Comparison of ENCODE assay signal across 8 cellular contexts in the genomic region with DNA sequence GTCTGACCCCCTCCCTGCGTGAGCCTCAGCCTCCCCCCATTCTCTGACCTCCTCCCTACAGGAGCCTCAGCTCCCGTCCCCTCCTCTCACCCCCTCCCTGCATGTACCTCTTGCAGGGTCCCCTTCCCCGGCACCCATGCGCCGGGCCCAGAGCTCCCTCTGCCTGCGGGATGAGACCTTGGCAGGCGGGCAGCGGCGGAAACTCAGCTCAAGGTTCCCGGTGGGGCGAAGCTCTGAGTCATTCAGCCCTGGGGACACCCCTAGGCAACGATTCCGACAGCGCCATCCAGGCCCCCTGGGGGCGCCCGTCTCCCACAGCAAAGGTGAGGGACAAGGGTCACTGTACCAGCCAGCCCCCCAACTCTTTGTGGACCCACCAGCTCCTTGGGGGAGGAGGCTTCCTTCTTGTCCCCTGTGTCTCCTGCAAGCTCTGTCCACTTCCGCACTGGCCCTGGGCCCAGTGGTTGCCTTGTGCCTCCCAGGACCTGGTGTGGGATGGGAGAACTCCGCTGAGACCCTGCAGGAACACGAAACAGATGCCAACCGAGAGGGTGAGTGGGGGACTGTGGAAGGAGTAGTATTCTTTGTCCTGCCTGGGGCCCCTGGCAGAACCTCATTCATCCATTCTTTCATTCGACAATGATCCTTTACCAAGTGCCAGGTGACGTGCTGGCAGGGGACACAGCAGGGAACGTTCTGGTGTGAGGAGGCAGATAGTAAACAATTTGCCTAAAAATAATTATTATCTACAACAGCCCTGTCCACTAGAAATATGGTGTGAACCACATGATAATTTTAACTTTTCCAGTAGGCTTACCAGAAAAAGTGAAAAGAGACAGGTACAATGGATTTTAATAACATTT. TPM values are rescaled to one million over a fixed set of nuclear protein-coding genes. Genes with fewer than 3 reads are reported as not detected.
A peak's percentile ranks its signal among the peaks of the same experiment; 100 is the strongest.
DNase-seq lines count a peak whose midpoint lies in the region; ATAC-seq, FAIRE-seq and TF ChIP-seq lines count a peak whose summit lies in the region.

No MANE protein-coding gene starts in this region.

- TF ChIP-seq CTCF in AG09319 (IDR thresholded peaks at IDR 0.05; ENCODE audit: low read depth, low read length): peak; percentile 84

- ATAC-seq in HG03025 (IDR thresholded peaks at IDR 0.05; ENCODE audit: low FRiP score, unreplicated experiment) (no peak), HG03354 (IDR thresholded peaks at IDR 0.05; ENCODE audit: poor library complexity, severe bottlenecking, unreplicated experiment) (no peak)

- peak; percentile 38 for DNase-seq in AG09319 (ENCODE audit: extremely low read depth, low read depth)
- peak; percentile 72 for DNase-seq in GM12892 (ENCODE audit: insufficient read length)
- DNase-seq in NCI-H2171 treated with DMSO at 0.1 percent for 48 hours (lab: John Stamatoyannopoulos, UW): peak; percentile 85
- DNase-seq in activated CD8-positive, alpha-beta memory T cell treated with anti-CD3 and anti-CD28 coated beads, Interleukin-2, amount 50 U/mL, for 4 hours: peak; percentile 57
- DNase-seq in frontal cortex (ENCODE audit: low spot score in 2 of 2): peak; percentile 86 to 94
- peak in 47 of 56 donors; percentile 14 to 80 (median 50) for DNase-seq in nucleus accumbens (lab: John Stamatoyannopoulos, UW)

- no peak for TF ChIP-seq POLR2A in GM12892 (IDR thresholded peaks at IDR 0.05; ENCODE audit: low read depth, low read length)

- FAIRE-seq in GM12892 (lab: Jason Lieb, UNC) (peak; percentile 77), frontal cortex (lab: Jason Lieb, UNC) (no peak)

RNA-seq across cellular contexts. Expression of gene RPS6KA4, which starts 3.7 kb away (rescaled TPM):
- polyA plus RNA-seq in GM12892 (2012; ENCODE audit: missing spikeins): 9.3 TPM
- total RNA-seq in frontal cortex: 9.4 TPM

RNA-seq across cellular contexts. Expression of gene CCDC88B, which starts 15.3 kb away (rescaled TPM):
- 39.1 TPM for polyA plus RNA-seq in GM12892 (2012; ENCODE audit: missing spikeins)
- total RNA-seq in frontal cortex: 0.82 TPM

RNA-seq across cellular contexts. Expression of gene PRDX5, which starts 37.4 kb away (rescaled TPM):
- 226 TPM for polyA plus RNA-seq in GM12892 (2012; ENCODE audit: missing spikeins)
- total RNA-seq in frontal cortex: 129 TPM

RNA-seq across cellular contexts. Expression of gene TRMT112, which starts 38.0 kb away (rescaled TPM):
- polyA plus RNA-seq in GM12892 (2012; ENCODE audit: missing spikeins): 253 TPM
- 103 TPM for total RNA-seq in frontal cortex

RNA-seq across cellular contexts. Expression of gene ESRRA, which starts 50.0 kb away (rescaled TPM):
- 8.9 TPM for polyA plus RNA-seq in GM12892 (2012; ENCODE audit: missing spikeins)
- 12.6 TPM for total RNA-seq in frontal cortex

Comparison
In these comparisons a context has a peak if more than half of its experiments do, and no peak if none do; other contexts are left out.
1. DNase-seq: peak in every context shown above with its lines; median percentile 90 in frontal cortex; 85 in NCI-H2171 treated with DMSO at 0.1 percent for 48 hours; 72 in GM12892; 57 in activated CD8-positive, alpha-beta memory T cell treated with anti-CD3 and anti-CD28 coated beads, Interleukin-2, amount 50 U/mL, for 4 hours; 50 in nucleus accumbens; 38 in AG09319.